8 cellular contexts compared by ENCODE assay signal in the genomic region with DNA sequence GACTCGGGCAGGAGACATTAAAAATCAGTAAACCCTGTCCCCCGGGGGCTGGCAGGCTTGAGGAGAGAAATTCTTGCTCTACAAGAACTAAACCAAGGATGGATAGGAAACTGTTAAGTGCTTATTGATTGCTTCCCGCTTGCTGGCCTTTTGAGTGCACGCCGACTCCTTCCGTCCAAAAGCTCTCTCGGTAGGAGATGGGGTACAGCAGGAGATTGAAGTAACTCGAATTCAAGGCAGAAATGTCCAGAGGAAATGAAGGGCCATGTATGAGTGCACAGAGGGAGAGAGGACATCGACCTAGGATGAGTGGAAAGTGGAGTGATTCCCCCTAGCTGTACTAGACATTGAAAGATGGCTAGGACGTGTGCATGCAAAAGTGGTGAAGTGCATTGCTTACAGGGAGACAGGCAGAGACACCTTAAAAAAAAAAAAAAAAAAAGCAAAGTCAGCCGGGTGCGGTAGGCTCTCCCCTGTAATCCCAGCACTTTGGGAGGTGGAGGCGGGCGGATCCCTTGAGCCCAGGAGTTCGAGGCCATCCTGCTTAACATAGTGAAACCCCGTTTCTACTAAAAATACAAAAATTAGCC. TPM values are rescaled to one million over a fixed set of nuclear protein-coding genes. Genes with fewer than 3 reads are reported as not detected.
DNase-seq lines count a peak whose midpoint lies in the region; ATAC-seq and TF ChIP-seq lines count a peak whose summit lies in the region.

No MANE protein-coding gene starts in this region.

- H3K36me3 ChIP-seq in CD8-positive, alpha-beta memory T cell (ENCODE audit: insufficient read depth, low read length): no peaks in the 10 kb centered on the region
- H3K36me3 ChIP-seq in cardiac muscle cell (no peaks in the 10 kb centered on the region), prostate gland (no peaks in the 10 kb centered on the region)

- intact Hi-C loops in prostate gland (cut with DNase I): no loop called here

- no peak overlapping the region for H3K27ac ChIP-seq in CD8-positive, alpha-beta memory T cell (ENCODE audit: low read depth, low read length)
- peak overlapping the region; percentile 78 for H3K27ac ChIP-seq in cardiac muscle cell
- peak overlapping the region; percentile 72 to 76 for H3K27ac ChIP-seq in prostate gland

- CTCF ChIA-PET in CD8-positive, alpha-beta memory T cell (lab: Charles Lee): interaction anchor here (1.3 to 3.0 kb wide), 2 partner anchors 14 to 16 kb away, joined by 3 to 14 read pairs; no protein-coding TSS in a partner anchor

- H3K4me3 ChIP-seq in CD8-positive, alpha-beta memory T cell (ENCODE audit: low read length): peak overlapping the region; percentile 68
- peak overlapping the region; percentile 78 for H3K4me3 ChIP-seq in cardiac muscle cell
- H3K4me3 ChIP-seq in prostate gland: peak overlapping the region; percentile 89 to 95

- TF ChIP-seq POLR2A in prostate gland (IDR thresholded peaks at IDR 0.05): no peak

- peak overlapping the region; percentile 81 to 97 (median 89) for H3K4me3 Mint-ChIP-seq in CD8-positive, alpha-beta memory T cell
- peak overlapping the region; percentile 93 to 94 for H3K4me3 Mint-ChIP-seq in activated T-cell treated with anti-CD3 and anti-CD28 coated beads, Interleukin-2, amount 50 U/mL, for 72 hours

- no peaks in the 10 kb centered on the region for H3K9me3 Mint-ChIP-seq in CD8-positive, alpha-beta memory T cell
- H3K9me3 Mint-ChIP-seq in activated T-cell treated with anti-CD3 and anti-CD28 coated beads, Interleukin-2, amount 50 U/mL, for 72 hours: no peaks in the 10 kb centered on the region

- peaks cover 4 to 5% of the 10 kb centered on the region in 2 donors for H3K27me3 Mint-ChIP-seq in CD8-positive, alpha-beta memory T cell
- H3K27me3 Mint-ChIP-seq in activated T-cell treated with anti-CD3 and anti-CD28 coated beads, Interleukin-2, amount 50 U/mL, for 72 hours (ENCODE audit: low read depth): no peaks in the 10 kb centered on the region

- peak overlapping the region in 7 of 8 donors; percentile 21 to 94 (median 75) for H3K27ac Mint-ChIP-seq in CD8-positive, alpha-beta memory T cell
- peak overlapping the region; percentile 58 for H3K27ac Mint-ChIP-seq in activated T-cell treated with anti-CD3 and anti-CD28 coated beads, Interleukin-2, amount 50 U/mL, for 72 hours

- ATAC-seq in activated T-cell treated with anti-CD3 and anti-CD28 coated beads, Interleukin-2, amount 50 U/mL, for 72 hours (replicated peaks in 1 of 2): peak in 1 of 2 donors; percentile 1
- no peak for ATAC-seq in GM21381 (IDR thresholded peaks at IDR 0.05; ENCODE audit: unreplicated experiment)

- TF ChIP-seq CTCF in cardiac muscle cell (IDR thresholded peaks at IDR 0.05; ENCODE audit: low read depth, low read length): no peak
- TF ChIP-seq CTCF in prostate gland (IDR thresholded peaks at IDR 0.05): no peak

- peaks cover 44 to 55% (median 52%) of the 10 kb centered on the region in 3 donors for H3K4me1 Mint-ChIP-seq in CD8-positive, alpha-beta memory T cell
- peaks cover 38% of the 10 kb centered on the region for H3K4me1 Mint-ChIP-seq in activated T-cell treated with anti-CD3 and anti-CD28 coated beads, Interleukin-2, amount 50 U/mL, for 72 hours (ENCODE audit: low read depth)

- WGBS in prostate gland: 25% methylated on average over 16 of the region's 16 CpGs

- POLR2A ChIA-PET in CD8-positive, alpha-beta memory T cell (lab: Charles Lee): no interaction called here

- no peaks in the 10 kb centered on the region for H3K27me3 ChIP-seq in CD8-positive, alpha-beta memory T cell (ENCODE audit: insufficient read depth, low read length, poor library complexity, severe bottlenecking)
- H3K27me3 ChIP-seq in cardiac muscle cell (no peaks in the 10 kb centered on the region), prostate gland (replicated peaks; ENCODE audit: insufficient read depth) (no peaks in the 10 kb centered on the region)

- no peaks in the 10 kb centered on the region for H3K9me3 ChIP-seq in CD8-positive, alpha-beta memory T cell (ENCODE audit: low read length)
- H3K9me3 ChIP-seq in cardiac muscle cell (ENCODE audit: low read depth) (no peaks in the 10 kb centered on the region), prostate gland (no peaks in the 10 kb centered on the region)

- peaks cover 28% of the 10 kb centered on the region for H3K4me1 ChIP-seq in CD8-positive, alpha-beta memory T cell (ENCODE audit: insufficient read depth, low read length)
- peaks cover 10% of the 10 kb centered on the region for H3K4me1 ChIP-seq in cardiac muscle cell (ENCODE audit: low read depth)
- H3K4me1 ChIP-seq in prostate gland (replicated peaks): no peaks in the 10 kb centered on the region

- H3K36me3 Mint-ChIP-seq in CD8-positive, alpha-beta memory T cell: peaks cover 0 to 4% (median 0%) of the 10 kb centered on the region in 3 donors
- H3K36me3 Mint-ChIP-seq in activated T-cell treated with anti-CD3 and anti-CD28 coated beads, Interleukin-2, amount 50 U/mL, for 72 hours (ENCODE audit: insufficient read depth in 2 of 2): peaks cover 0 to 2% of the 10 kb centered on the region in 2 donors

- DNase-seq in CD8-positive, alpha-beta memory T cell: peak in 1 of 5 donors; percentile 26
- peak; percentile 13 for DNase-seq in HK-2 (ENCODE audit: unreplicated experiment)
- DNase-seq in activated T-cell treated with anti-CD3 and anti-CD28 coated beads, Interleukin-2, amount 50 U/mL, for 72 hours: no peak
- peak in 1 of 2 donors; percentile 44 for DNase-seq in cardiac muscle cell (ENCODE audit: low read depth in 1 of 2, low spot score in 1 of 2)
- no peak for DNase-seq in prostate gland (ENCODE audit: low spot score)
- no peak for DNase-seq in NCI-H526 treated with DMSO at 0.1 percent for 48 hours (lab: John Stamatoyannopoulos, UW)
- no peak for DNase-seq in DMS153 (lab: John Stamatoyannopoulos, UW)

RNA-seq across cellular contexts. Expression of gene RECK, which starts 1.0 kb away (rescaled TPM):
- 1 to 10 TPM; 3.7 to 4.3 TPM for total RNA-seq in CD8-positive, alpha-beta memory T cell
- 15.0 TPM for polyA plus RNA-seq in CD8-positive, alpha-beta memory T cell
- 1 to 10 TPM; 6.3 to 6.8 TPM for total RNA-seq in activated T-cell treated with anti-CD3 and anti-CD28 coated beads, Interleukin-2, amount 50 U/mL, for 72 hours
- total RNA-seq in cardiac muscle cell: 6.4 and 8.5 TPM in 2 replicates
- 11.1 and 15.3 TPM in 2 replicates for polyA plus RNA-seq in cardiac muscle cell
- total RNA-seq in prostate gland: 1 to 10 TPM; 6.1 to 7.7 TPM
